ENCODE assay signal across 1 cellular context in the genomic region with DNA sequence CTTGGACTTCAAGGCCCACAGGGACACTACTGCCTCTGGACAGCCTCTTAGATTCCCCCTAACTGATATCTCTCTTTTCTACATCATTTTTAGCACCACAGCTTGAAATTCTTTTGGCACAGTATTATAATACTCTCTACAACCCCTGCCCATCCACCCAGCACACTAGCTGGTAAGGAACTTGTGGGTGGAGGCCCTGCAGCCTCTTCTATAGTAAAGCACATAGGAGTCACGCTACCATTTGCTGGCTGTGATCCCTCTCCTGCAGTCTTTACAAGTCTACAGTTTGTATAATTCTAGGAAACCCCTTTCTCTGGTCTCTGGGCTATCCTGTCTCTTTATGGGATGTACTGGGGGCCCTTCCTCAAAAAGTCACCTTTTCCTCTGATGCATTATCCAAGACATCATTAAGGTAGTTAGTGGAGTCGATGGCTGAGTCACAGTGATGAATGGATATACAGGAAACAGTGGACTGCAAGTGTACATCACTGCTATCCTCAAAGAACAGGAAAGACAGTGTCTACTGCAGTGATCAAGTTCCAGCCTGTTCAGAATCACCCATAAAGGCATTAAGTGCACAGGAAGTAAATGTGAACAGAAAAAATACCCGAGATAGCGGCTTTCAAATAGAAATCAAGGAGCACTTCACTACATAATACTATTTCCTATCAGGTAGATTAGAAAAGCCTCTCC.
A peak's percentile ranks its signal among the peaks of the same experiment; 100 is the strongest.
TF ChIP-seq lines count a peak whose summit lies in the region.

No MANE protein-coding gene starts in this region.

TF ChIP-seq in SK-N-SH treated with all-trans-retinoic acid at 6 μM for 48 hours, 23 proteins besides CTCF, POLR2A, EP300 and RAD21 (continued from another document):
- TF ChIP-seq, protein P1, sequence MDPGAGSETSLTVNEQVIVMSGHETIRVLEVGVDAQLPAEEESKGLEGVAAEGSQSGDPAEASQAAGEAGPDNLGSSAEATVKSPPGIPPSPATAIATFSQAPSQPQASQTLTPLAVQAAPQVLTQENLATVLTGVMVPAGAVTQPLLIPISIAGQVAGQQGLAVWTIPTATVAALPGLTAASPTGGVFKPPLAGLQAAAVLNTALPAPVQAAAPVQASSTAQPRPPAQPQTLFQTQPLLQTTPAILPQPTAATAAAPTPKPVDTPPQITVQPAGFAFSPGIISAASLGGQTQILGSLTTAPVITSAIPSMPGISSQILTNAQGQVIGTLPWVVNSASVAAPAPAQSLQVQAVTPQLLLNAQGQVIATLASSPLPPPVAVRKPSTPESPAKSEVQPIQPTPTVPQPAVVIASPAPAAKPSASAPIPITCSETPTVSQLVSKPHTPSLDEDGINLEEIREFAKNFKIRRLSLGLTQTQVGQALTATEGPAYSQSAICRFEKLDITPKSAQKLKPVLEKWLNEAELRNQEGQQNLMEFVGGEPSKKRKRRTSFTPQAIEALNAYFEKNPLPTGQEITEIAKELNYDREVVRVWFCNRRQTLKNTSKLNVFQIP (CRISPR knock-in tag; IDR thresholded peaks at IDR 0.05; ENCODE audit: borderline replicate concordance, low read depth), result no peak
- TF ChIP-seq ZNF70 (CRISPR knock-in tag; IDR thresholded peaks at IDR 0.05), result no peak
- TF ChIP-seq ZNF8 (CRISPR knock-in tag; IDR thresholded peaks at IDR 0.05), result peak; percentile 7; the same call in 1 of the 2 replicates
- no peak for TF ChIP-seq ESRRG (CRISPR knock-in tag; IDR thresholded peaks at IDR 0.05)
- peak; percentile 70; the same call in 1 of the 2 replicates for TF ChIP-seq RARB (CRISPR knock-in tag; IDR thresholded peaks at IDR 0.05)
- TF ChIP-seq ZFP30 (CRISPR knock-in tag; IDR thresholded peaks at IDR 0.05), result no peak
